1 cellular context compared by ENCODE assay signal in the genomic region with DNA sequence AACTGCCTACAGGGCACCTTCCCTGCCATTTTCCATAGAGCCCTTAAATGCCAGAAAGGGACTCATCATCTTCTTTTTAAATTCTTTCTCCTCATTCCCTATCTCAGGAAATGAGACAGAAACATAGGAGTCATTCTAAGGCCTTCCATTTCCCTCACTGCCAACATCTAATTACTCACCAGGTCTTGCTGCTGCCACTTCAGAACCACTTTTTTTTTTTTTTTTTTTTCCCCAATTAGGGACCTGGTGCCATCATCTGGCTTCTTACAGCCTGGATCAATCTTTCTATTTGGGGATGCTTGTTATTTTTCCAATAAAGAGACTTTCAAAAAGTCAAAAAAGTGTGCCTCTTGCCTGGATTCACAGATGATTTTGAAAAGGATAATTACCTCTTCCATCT.
A peak's percentile ranks its signal among the peaks of the same experiment; 100 is the strongest.
TF ChIP-seq lines count a peak whose summit lies in the region.

No MANE protein-coding gene starts in this region.

TF ChIP-seq in HEK293, 187 proteins besides CTCF, POLR2A, EP300 and RAD21:
- TF ChIP-seq, protein P1, sequence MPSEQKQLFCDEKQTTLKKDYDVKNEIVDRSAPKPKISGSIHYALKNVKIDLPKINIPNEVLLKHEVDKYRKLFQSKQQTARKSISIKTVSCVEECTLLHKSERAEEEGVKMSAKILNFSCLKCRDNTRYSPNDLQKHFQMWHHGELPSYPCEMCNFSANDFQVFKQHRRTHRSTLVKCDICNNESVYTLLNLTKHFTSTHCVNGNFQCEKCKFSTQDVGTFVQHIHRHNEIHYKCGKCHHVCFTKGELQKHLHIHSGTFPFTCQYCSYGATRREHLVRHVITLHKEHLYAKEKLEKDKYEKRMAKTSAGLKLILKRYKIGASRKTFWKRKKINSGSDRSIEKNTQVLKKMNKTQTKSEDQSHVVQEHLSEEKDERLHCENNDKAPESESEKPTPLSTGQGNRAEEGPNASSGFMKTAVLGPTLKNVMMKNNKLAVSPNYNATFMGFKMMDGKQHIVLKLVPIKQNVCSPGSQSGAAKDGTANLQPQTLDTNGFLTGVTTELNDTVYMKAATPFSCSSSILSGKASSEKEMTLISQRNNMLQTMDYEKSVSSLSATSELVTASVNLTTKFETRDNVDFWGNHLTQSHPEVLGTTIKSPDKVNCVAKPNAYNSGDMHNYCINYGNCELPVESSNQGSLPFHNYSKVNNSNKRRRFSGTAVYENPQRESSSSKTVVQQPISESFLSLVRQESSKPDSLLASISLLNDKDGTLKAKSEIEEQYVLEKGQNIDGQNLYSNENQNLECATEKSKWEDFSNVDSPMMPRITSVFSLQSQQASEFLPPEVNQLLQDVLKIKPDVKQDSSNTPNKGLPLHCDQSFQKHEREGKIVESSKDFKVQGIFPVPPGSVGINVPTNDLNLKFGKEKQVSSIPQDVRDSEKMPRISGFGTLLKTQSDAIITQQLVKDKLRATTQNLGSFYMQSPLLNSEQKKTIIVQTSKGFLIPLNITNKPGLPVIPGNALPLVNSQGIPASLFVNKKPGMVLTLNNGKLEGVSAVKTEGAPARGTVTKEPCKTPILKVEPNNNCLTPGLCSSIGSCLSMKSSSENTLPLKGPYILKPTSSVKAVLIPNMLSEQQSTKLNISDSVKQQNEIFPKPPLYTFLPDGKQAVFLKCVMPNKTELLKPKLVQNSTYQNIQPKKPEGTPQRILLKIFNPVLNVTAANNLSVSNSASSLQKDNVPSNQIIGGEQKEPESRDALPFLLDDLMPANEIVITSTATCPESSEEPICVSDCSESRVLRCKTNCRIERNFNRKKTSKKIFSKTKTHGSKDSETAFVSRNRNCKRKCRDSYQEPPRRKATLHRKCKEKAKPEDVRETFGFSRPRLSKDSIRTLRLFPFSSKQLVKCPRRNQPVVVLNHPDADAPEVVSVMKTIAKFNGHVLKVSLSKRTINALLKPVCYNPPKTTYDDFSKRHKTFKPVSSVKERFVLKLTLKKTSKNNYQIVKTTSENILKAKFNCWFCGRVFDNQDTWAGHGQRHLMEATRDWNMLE (tag by site-specific recombination; conservative IDR thresholded peaks at IDR 0.05; ENCODE audit: low read depth), result no peak
- TF ChIP-seq YY2 (tag by site-specific recombination; IDR thresholded peaks at IDR 0.05), result no peak
- 0 out of 2 replicates have a peak, but pooled peaks have one; percentile 16 for TF ChIP-seq SP7 (tag by site-specific recombination; IDR thresholded peaks at IDR 0.05)
